ENCODE assay signal across 14 cellular contexts in the genomic region with DNA sequence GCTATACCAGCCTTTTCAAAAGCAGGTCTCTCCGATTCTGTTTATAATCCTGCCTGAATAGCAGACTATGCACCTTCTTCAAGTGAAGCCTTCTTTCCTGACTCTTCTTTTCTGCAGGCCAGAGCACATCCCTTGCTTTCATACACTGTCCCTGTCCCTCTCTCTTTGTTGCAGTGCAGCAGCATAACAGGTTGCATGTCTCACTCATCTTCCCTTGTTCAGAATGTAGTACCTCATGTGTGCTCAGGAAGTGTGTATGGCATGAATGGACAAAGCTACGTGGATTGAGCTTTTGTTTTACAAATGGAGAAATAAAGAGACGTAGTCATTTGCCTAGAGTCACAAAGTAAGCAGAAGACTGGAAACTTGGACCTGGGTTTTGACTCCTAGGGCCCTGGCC.
"Had no signal": no experiment of that assay in that cellular context is flagged by ENCODE, and none has a peak within 500 bp of the region (broad histone marks: within the 10 kb centered on the region; RNA-seq: fewer than 3 reads in every experiment).

No MANE protein-coding gene starts in this region.

- H3K36me3 ChIP-seq: neutrophil, tibial nerve, uterus had no signal

- H3K4me3 Mint-ChIP-seq: activated naive CD8-positive, alpha-beta T cell treated with anti-CD3 and anti-CD28 coated beads, Interleukin-2, amount 10 ng/mL, durations not matched to agents 7 days and 5 days; naive B cell; T-helper 2 cell treated with Interferon-gamma antibody and Interleukin-4, amounts not matched to agents 5 μg/mL and 100 μg/mL, for 36 hours had no signal

- H3K4me1 ChIP-seq: uterus had no signal

- H3K27ac ChIP-seq: neutrophil, tibial nerve, uterus had no signal

- H3K27me3 Mint-ChIP-seq: activated naive CD8-positive, alpha-beta T cell treated with anti-CD3 and anti-CD28 coated beads, Interleukin-2, amount 10 ng/mL, durations not matched to agents 7 days and 5 days had no signal

- H3K9me3 Mint-ChIP-seq: naive B cell; T-helper 2 cell treated with Interferon-gamma antibody and Interleukin-4, amounts not matched to agents 5 μg/mL and 100 μg/mL, for 36 hours had no signal

- DNase-seq: activated naive CD4-positive, alpha-beta T cell; activated naive CD8-positive, alpha-beta T cell treated with anti-CD3 and anti-CD28 coated beads, Interleukin-2, amount 10 ng/mL, durations not matched to agents 7 days and 5 days; activated T-cell treated with anti-CD3 and anti-CD28 coated beads for 4 hours; cerebellar nuclear complex; hippocampal formation; naive B cell; posterior cingulate gyrus; stimulated activated CD4-positive, alpha-beta T cell treated with anti-CD3 and anti-CD28 coated beads, Interleukin-2, amount 100 ng/mL, for 48 hours; stimulated activated naive CD4-positive, alpha-beta T cell; uterus had no signal

- H3K27me3 ChIP-seq: neutrophil, tibial nerve, uterus had no signal

- H3K4me1 Mint-ChIP-seq: activated naive CD8-positive, alpha-beta T cell treated with anti-CD3 and anti-CD28 coated beads, Interleukin-2, amount 10 ng/mL, durations not matched to agents 7 days and 5 days; naive B cell had no signal

- H3K36me3 Mint-ChIP-seq: activated naive CD8-positive, alpha-beta T cell treated with anti-CD3 and anti-CD28 coated beads, Interleukin-2, amount 10 ng/mL, durations not matched to agents 7 days and 5 days; naive B cell had no signal

- H3K9me3 ChIP-seq: neutrophil, tibial nerve, uterus had no signal

- ATAC-seq: activated CD4-positive, CD25-positive, alpha-beta regulatory T cell treated with anti-CD3 and anti-CD28 coated beads, Interleukin-2, amount 50 U/mL, for 24 hours had no signal

- H3K27ac Mint-ChIP-seq: activated naive CD8-positive, alpha-beta T cell treated with anti-CD3 and anti-CD28 coated beads, Interleukin-2, amount 10 ng/mL, durations not matched to agents 7 days and 5 days; naive B cell; T-helper 2 cell treated with Interferon-gamma antibody and Interleukin-4, amounts not matched to agents 5 μg/mL and 100 μg/mL, for 36 hours had no signal

- H3K4me3 ChIP-seq: tibial nerve, uterus had no signal
